31 cellular contexts compared by ENCODE assay signal in genomic region chr3:95088464-95088863, GRCh38.
"Had no signal": no experiment of that assay in that cellular context is flagged by ENCODE, and none has a peak within 500 bp of the region (broad histone marks: within the 10 kb centered on the region; RNA-seq: fewer than 3 reads in every experiment).

No MANE protein-coding gene starts in this region.

- H3K4me1 ChIP-seq: esophagus muscularis mucosa, foreskin keratinocyte, gastrocnemius medialis, heart left ventricle had no signal

- H3K27ac ChIP-seq: brain microvascular endothelial cell, coronary artery, dorsolateral prefrontal cortex, esophagus muscularis mucosa, foreskin keratinocyte, gastrocnemius medialis, heart left ventricle had no signal

- H3K27ac Mint-ChIP-seq: activated CD4-positive, alpha-beta memory T cell treated with anti-CD3 and anti-CD28 coated beads, Interleukin-2, amount 10 ng/mL, durations not matched to agents 7 days and 5 days; activated CD4-positive, alpha-beta T cell treated with anti-CD3 and anti-CD28 coated beads, Interleukin-2, amount 10 ng/mL, durations not matched to agents 7 days and 5 days; activated naive CD8-positive, alpha-beta T cell; activated T-helper 17 cell treated with anti-CD3 and anti-CD28 coated beads, Interleukin-2, amount 50 U/mL, for 72 hours; dendritic cell treated with granulocyte-macrophage colony-stimulating factor and Interleukin-4, amounts not matched to agents 40 ng/mL and 50 ng/mL, for 4 days had no signal

- H3K4me3 Mint-ChIP-seq: activated CD4-positive, alpha-beta memory T cell treated with anti-CD3 and anti-CD28 coated beads, Interleukin-2, amount 10 ng/mL, durations not matched to agents 7 days and 5 days; activated CD4-positive, alpha-beta T cell treated with anti-CD3 and anti-CD28 coated beads, Interleukin-2, amount 10 ng/mL, durations not matched to agents 7 days and 5 days; activated naive CD8-positive, alpha-beta T cell; activated T-cell treated with anti-CD3 and anti-CD28 coated beads, Interleukin-2, amount 50 U/mL, for 4 hours; activated T-helper 17 cell treated with anti-CD3 and anti-CD28 coated beads, Interleukin-2, amount 50 U/mL, for 72 hours; central memory CD8-positive, alpha-beta T cell; dendritic cell treated with granulocyte-macrophage colony-stimulating factor and Interleukin-4, amounts not matched to agents 40 ng/mL and 50 ng/mL, for 4 days had no signal

- ATAC-seq: activated T-cell treated with anti-CD3 and anti-CD28 coated beads, Interleukin-2, amount 50 U/mL, for 4 hours; activated T-helper 17 cell treated with anti-CD3 and anti-CD28 coated beads, Interleukin-2, amount 50 U/mL, for 72 hours; foreskin keratinocyte; gastrocnemius medialis; heart left ventricle had no signal

- H3K9me3 ChIP-seq: esophagus muscularis mucosa, gastrocnemius medialis had no signal

- H3K4me1 Mint-ChIP-seq: activated CD4-positive, alpha-beta memory T cell treated with anti-CD3 and anti-CD28 coated beads, Interleukin-2, amount 10 ng/mL, durations not matched to agents 7 days and 5 days; activated CD4-positive, alpha-beta T cell treated with anti-CD3 and anti-CD28 coated beads, Interleukin-2, amount 10 ng/mL, durations not matched to agents 7 days and 5 days; activated T-helper 17 cell treated with anti-CD3 and anti-CD28 coated beads, Interleukin-2, amount 50 U/mL, for 72 hours; central memory CD8-positive, alpha-beta T cell had no signal

- H3K36me3 Mint-ChIP-seq: activated naive CD8-positive, alpha-beta T cell had no signal

- H3K4me3 ChIP-seq: coronary artery, dorsolateral prefrontal cortex, esophagus muscularis mucosa, gastrocnemius medialis, heart left ventricle had no signal

- FAIRE-seq: astrocyte, bronchial epithelial cell had no signal

- H3K27me3 Mint-ChIP-seq: activated CD4-positive, alpha-beta memory T cell treated with anti-CD3 and anti-CD28 coated beads, Interleukin-2, amount 10 ng/mL, durations not matched to agents 7 days and 5 days; activated CD4-positive, alpha-beta T cell treated with anti-CD3 and anti-CD28 coated beads, Interleukin-2, amount 10 ng/mL, durations not matched to agents 7 days and 5 days; activated naive CD8-positive, alpha-beta T cell; activated T-helper 17 cell treated with anti-CD3 and anti-CD28 coated beads, Interleukin-2, amount 50 U/mL, for 72 hours; central memory CD8-positive, alpha-beta T cell; dendritic cell treated with granulocyte-macrophage colony-stimulating factor and Interleukin-4, amounts not matched to agents 40 ng/mL and 50 ng/mL, for 4 days had no signal

- H3K27me3 ChIP-seq: brain microvascular endothelial cell, dorsolateral prefrontal cortex, esophagus muscularis mucosa, foreskin keratinocyte, gastrocnemius medialis, heart left ventricle had no signal

- H3K9me3 Mint-ChIP-seq: activated CD4-positive, alpha-beta memory T cell treated with anti-CD3 and anti-CD28 coated beads, Interleukin-2, amount 10 ng/mL, durations not matched to agents 7 days and 5 days had no signal

- DNase-seq: activated CD4-positive, alpha-beta memory T cell treated with anti-CD3 and anti-CD28 coated beads, Interleukin-2, amount 10 ng/mL, durations not matched to agents 7 days and 5 days; activated CD4-positive, alpha-beta T cell treated with anti-CD3 and anti-CD28 coated beads for 1 hour; activated CD4-positive, alpha-beta T cell treated with anti-CD3 and anti-CD28 coated beads for 4 hours; activated CD4-positive, alpha-beta T cell treated with anti-CD3 and anti-CD28 coated beads, Interleukin-2, amount 10 ng/mL, durations not matched to agents 7 days and 5 days; activated CD4-positive, alpha-beta T cell treated with anti-CD3 and anti-CD28 coated beads, Interleukin-2, amount 50 U/mL, for 4 hours; activated CD8-positive, alpha-beta memory T cell treated with anti-CD3 and anti-CD28 coated beads, Interleukin-2, amount 50 U/mL, for 48 hours; activated effector memory CD4-positive, alpha-beta T cell treated with Interleukin-2 at 50 U/mL for 16 hours; activated gamma-delta T cell treated with Interleukin-2 at 50 U/mL for 16 hours; activated naive CD4-positive, alpha-beta T cell treated with anti-CD3 and anti-CD28 coated beads, Interleukin-2, amount 50 U/mL, for 16 hours; activated naive CD4-positive, alpha-beta T cell treated with Interleukin-2 at 50 U/mL for 16 hours; activated T-cell treated with anti-CD3 and anti-CD28 coated beads for 4 hours; activated T-cell treated with anti-CD3 and anti-CD28 coated beads, Interleukin-2, amount 50 U/mL, for 4 hours; amniotic stem cell; anterior cingulate cortex; brain microvascular endothelial cell; dorsolateral prefrontal cortex; effector memory CD4-positive, alpha-beta T cell; erythroblast; foreskin keratinocyte; gastrocnemius medialis; glutamatergic neuron; heart left ventricle; T-helper 2 cell had no signal

- H3K36me3 ChIP-seq: brain microvascular endothelial cell, esophagus muscularis mucosa, gastrocnemius medialis, heart left ventricle had no signal
